In the genomic region with DNA sequence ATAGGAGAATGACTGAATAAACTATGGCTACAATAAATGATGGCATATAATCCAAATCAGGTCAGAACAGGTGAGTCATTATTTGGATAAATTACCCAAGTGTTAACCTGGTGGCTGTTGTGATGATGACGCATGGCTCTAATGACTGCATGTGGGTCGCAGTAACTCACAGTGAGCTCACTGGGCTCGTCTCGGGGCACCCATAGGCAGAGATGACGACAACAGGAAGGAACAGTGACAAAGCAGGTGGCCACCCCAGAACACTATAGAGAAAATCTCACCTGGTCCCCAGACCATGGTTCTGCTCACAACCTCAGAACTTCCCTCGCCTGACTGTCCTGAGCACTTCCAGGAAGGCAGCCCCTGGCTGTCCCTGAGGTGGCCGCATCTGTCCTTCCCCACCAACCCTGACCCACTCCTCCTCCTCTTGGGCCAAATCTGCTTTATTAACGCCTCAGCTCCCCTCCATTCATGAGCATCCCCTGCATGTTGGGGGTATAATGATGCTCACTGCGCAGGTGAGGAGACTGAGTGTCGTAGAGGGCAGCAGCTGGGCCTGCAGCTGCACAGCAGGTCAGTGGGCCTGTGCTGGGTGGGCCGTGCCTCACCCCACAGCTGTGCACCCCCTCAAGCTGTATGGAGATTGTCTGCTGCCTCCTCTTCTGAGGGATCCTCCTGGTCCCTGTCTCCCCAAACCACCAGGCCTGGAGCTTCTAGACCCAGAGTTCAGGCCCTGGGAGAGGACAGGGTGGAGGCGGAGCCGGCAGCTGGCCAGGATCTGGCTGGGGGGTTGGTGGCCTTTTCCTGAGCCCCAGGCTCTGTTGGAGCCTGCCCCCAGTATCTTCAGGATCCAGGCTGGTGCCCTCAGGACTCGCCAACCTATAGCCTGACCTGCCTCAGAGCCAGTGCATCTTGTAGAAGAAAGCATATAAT, we compare ENCODE assay signal across 1 cellular context.
TF ChIP-seq lines count a peak whose summit lies in the region.

No MANE protein-coding gene starts in this region.

TF ChIP-seq in HepG2, 621 proteins besides CTCF, POLR2A, EP300 and RAD21:
- TF ChIP-seq, protein P1, sequence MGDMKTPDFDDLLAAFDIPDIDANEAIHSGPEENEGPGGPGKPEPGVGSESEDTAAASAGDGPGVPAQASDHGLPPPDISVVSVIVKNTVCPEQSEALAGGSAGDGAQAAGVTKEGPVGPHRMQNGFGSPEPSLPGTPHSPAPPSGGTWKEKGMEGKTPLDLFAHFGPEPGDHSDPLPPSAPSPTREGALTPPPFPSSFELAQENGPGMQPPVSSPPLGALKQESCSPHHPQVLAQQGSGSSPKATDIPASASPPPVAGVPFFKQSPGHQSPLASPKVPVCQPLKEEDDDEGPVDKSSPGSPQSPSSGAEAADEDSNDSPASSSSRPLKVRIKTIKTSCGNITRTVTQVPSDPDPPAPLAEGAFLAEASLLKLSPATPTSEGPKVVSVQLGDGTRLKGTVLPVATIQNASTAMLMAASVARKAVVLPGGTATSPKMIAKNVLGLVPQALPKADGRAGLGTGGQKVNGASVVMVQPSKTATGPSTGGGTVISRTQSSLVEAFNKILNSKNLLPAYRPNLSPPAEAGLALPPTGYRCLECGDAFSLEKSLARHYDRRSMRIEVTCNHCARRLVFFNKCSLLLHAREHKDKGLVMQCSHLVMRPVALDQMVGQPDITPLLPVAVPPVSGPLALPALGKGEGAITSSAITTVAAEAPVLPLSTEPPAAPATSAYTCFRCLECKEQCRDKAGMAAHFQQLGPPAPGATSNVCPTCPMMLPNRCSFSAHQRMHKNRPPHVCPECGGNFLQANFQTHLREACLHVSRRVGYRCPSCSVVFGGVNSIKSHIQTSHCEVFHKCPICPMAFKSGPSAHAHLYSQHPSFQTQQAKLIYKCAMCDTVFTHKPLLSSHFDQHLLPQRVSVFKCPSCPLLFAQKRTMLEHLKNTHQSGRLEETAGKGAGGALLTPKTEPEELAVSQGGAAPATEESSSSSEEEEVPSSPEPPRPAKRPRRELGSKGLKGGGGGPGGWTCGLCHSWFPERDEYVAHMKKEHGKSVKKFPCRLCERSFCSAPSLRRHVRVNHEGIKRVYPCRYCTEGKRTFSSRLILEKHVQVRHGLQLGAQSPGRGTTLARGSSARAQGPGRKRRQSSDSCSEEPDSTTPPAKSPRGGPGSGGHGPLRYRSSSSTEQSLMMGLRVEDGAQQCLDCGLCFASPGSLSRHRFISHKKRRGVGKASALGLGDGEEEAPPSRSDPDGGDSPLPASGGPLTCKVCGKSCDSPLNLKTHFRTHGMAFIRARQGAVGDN (CRISPR knock-in tag; IDR thresholded peaks at IDR 0.05) = peak; percentile 45; the same call in 1 of the 2 replicates
- TF ChIP-seq, protein P2, sequence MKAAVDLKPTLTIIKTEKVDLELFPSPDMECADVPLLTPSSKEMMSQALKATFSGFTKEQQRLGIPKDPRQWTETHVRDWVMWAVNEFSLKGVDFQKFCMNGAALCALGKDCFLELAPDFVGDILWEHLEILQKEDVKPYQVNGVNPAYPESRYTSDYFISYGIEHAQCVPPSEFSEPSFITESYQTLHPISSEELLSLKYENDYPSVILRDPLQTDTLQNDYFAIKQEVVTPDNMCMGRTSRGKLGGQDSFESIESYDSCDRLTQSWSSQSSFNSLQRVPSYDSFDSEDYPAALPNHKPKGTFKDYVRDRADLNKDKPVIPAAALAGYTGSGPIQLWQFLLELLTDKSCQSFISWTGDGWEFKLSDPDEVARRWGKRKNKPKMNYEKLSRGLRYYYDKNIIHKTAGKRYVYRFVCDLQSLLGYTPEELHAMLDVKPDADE (CRISPR knock-in tag; IDR thresholded peaks at IDR 0.05) = no peak
- TF ChIP-seq ZNF83 (CRISPR knock-in tag; IDR thresholded peaks at IDR 0.05; ENCODE audit: borderline replicate concordance) = no peak
- no peak for TF ChIP-seq MLLT10 (CRISPR knock-in tag; IDR thresholded peaks at IDR 0.05)
